In the genomic region with DNA sequence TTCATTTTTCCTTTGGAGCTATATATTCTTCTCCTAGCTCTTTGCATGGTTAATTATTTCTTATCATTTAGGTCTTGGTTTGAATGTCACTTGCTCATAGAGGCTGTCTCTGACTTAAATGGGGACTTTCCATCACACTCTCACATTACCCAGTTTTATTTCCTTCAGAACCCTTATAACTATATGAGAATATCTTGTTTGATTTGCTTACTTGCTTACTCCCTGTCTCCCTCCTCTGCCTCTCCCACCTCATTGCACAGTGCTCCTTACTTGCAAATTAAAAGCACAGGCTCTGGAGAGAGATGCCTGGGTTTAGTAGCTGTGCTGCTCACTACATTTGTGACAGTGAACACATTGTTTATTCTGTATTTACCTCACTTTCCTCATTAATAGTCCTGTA, we compare ENCODE assay signal across 13 cellular contexts.
DNase-seq lines count a peak whose midpoint lies in the region; ATAC-seq and TF ChIP-seq lines count a peak whose summit lies in the region.
"Had no signal": no experiment of that assay in that cellular context is flagged by ENCODE, and none has a peak within 500 bp of the region (broad histone marks: within the 10 kb centered on the region; RNA-seq: fewer than 3 reads in every experiment).

No MANE protein-coding gene starts in this region.

- H3K4me1 ChIP-seq in ACC112 (ENCODE audit: control insufficient read depth, insufficient read depth, low read length, unreplicated experiment): peaks cover 20% of the 10 kb centered on the region
- H3K4me1 ChIP-seq in SK-N-SH (ENCODE audit: control insufficient read depth in 1 of 2, insufficient read depth in 2 of 2, low read depth in 1 of 2, low read length in 1 of 2): peaks cover 3 to 20% of the 10 kb centered on the region in 2 experiments

- H3K79me2 ChIP-seq in ACC112 (ENCODE audit: control insufficient read depth, insufficient read depth, low read length, unreplicated experiment) (no peaks in the 10 kb centered on the region), SK-N-SH (ENCODE audit: insufficient read depth) (peaks cover 77% of the 10 kb centered on the region)

- no peaks in the 10 kb centered on the region for H4K20me1 ChIP-seq in SK-N-SH (ENCODE audit: insufficient read depth)

- peak overlapping the region; percentile 8 for H2AFZ ChIP-seq in ACC112 (ENCODE audit: low read length, unreplicated experiment)
- no peak overlapping the region for H2AFZ ChIP-seq in SK-N-SH (ENCODE audit: low read depth)

- peak; percentile 77 for ATAC-seq in GM19463 (IDR thresholded peaks at IDR 0.05; ENCODE audit: unreplicated experiment)

- POLR2A ChIA-PET in SK-N-SH (lab: Yijun Ruan, JAX): no interaction called here
- POLR2A ChIA-PET in activated CD4-positive, alpha-beta memory T cell treated with anti-CD3 and anti-CD28 coated beads for 36 hours (lab: Charles Lee): no interaction called here

- DNase-seq in SK-N-SH (no peak), kidney epithelial cell (ENCODE audit: low read depth) (no peak), NCI-H128 (lab: John Stamatoyannopoulos, UW; ENCODE audit: unreplicated experiment) (no peak), NCI-H226 (no peak), SKM-1 treated with dmso at 0.1 percent for 144 hours (lab: John Stamatoyannopoulos, UW; ENCODE audit: unreplicated experiment) (no peak)
- no peak for DNase-seq in activated CD4-positive, alpha-beta memory T cell treated with anti-CD3 and anti-CD28 coated beads for 36 hours
- DNase-seq: activated CD4-positive, alpha-beta T cell treated with anti-CD3 and anti-CD28 coated beads, Interleukin-2, amount 50 U/mL, for 1 hour; CD4-positive, alpha-beta T cell; hippocampal formation; NCI-H146 had no signal

- TF ChIP-seq CTCF in SK-N-SH (IDR thresholded peaks at IDR 0.05): peak; percentile 42
- TF ChIP-seq CTCF in kidney epithelial cell (IDR thresholded peaks at IDR 0.05; ENCODE audit: insufficient read depth, low read length, poor library complexity, severe bottlenecking): peak; percentile 29

- peaks cover 9% of the 10 kb centered on the region for H3K27me3 Mint-ChIP-seq in activated CD4-positive, alpha-beta memory T cell treated with anti-CD3 and anti-CD28 coated beads for 36 hours

- H3K27me3 ChIP-seq in ACC112 (ENCODE audit: insufficient read depth, low read length) (no peaks in the 10 kb centered on the region), SK-N-SH (ENCODE audit: insufficient read depth) (no peaks in the 10 kb centered on the region), kidney epithelial cell (ENCODE audit: control insufficient read depth, insufficient read depth, low read length) (no peaks in the 10 kb centered on the region)

- H3K36me3 ChIP-seq in ACC112 (ENCODE audit: insufficient read depth, low read length) (no peaks in the 10 kb centered on the region), SK-N-SH (replicated peaks in 1 of 2; ENCODE audit: control insufficient read depth in 1 of 2, insufficient read depth in 2 of 2, low read length in 1 of 2) (peaks cover 0 to 3% of the 10 kb centered on the region in 2 experiments), kidney epithelial cell (ENCODE audit: control insufficient read depth, insufficient read depth, low read length) (no peaks in the 10 kb centered on the region)
- H3K36me3 ChIP-seq: prostate gland had no signal

- no peak; the same call in 1 of the 2 replicates for TF ChIP-seq RAD21 in SK-N-SH (IDR thresholded peaks at IDR 0.05; ENCODE audit: low read length)

- H3K27ac Mint-ChIP-seq in activated CD4-positive, alpha-beta memory T cell treated with anti-CD3 and anti-CD28 coated beads for 36 hours: no peak overlapping the region
- H3K27ac Mint-ChIP-seq: CD4-positive, alpha-beta T cell had no signal

- no peaks in the 10 kb centered on the region for H3K9me3 ChIP-seq in SK-N-SH
- H3K9me3 ChIP-seq: prostate gland had no signal

- peaks cover 38% of the 10 kb centered on the region for H3F3A ChIP-seq in SK-N-SH (replicated peaks; ENCODE audit: insufficient read depth)

- H3K9me2 ChIP-seq in SK-N-SH: no peaks in the 10 kb centered on the region

- H3K9ac ChIP-seq in SK-N-SH: peak overlapping the region; percentile 53

- H3K27ac ChIP-seq in ACC112 (ENCODE audit: low read depth, low read length) (0 out of 2 replicates have a peak overlapping the region, but pooled peaks have one; percentile 5), SK-N-SH (ENCODE audit: low read depth in 2 of 2, low read length in 1 of 2) (peak overlapping the region; percentile 47 to 85; a peak in 3 of 4 replicates)

- no peaks in the 10 kb centered on the region for H3K9me3 Mint-ChIP-seq in activated CD4-positive, alpha-beta memory T cell treated with anti-CD3 and anti-CD28 coated beads for 36 hours
- H3K9me3 Mint-ChIP-seq: CD4-positive, alpha-beta T cell had no signal

- H3K4me3 Mint-ChIP-seq in activated CD4-positive, alpha-beta memory T cell treated with anti-CD3 and anti-CD28 coated beads for 36 hours: no peak overlapping the region
- H3K4me3 Mint-ChIP-seq: CD4-positive, alpha-beta T cell had no signal

- CTCF ChIA-PET in SK-N-SH (lab: Yijun Ruan, JAX): interaction anchor here (1.6 kb wide), 1 partner anchor 11 kb away, joined by 5 read pairs; no protein-coding TSS in a partner anchor
- CTCF ChIA-PET in activated CD4-positive, alpha-beta memory T cell treated with anti-CD3 and anti-CD28 coated beads for 36 hours (lab: Charles Lee): interaction anchor here (1.1 kb wide), 1 partner anchor 11 kb away, joined by 3 read pairs; no protein-coding TSS in a partner anchor

- H3K4me1 Mint-ChIP-seq in activated CD4-positive, alpha-beta memory T cell treated with anti-CD3 and anti-CD28 coated beads for 36 hours (ENCODE audit: low read depth): no peaks in the 10 kb centered on the region

- TF ChIP-seq EP300 in SK-N-SH (IDR thresholded peaks at IDR 0.05; ENCODE audit: borderline replicate concordance in 1 of 2, low read depth in 1 of 2, low read length in 1 of 2): no peak

- peak overlapping the region; percentile 32; the same call in 1 of the 2 replicates for H3K4me2 ChIP-seq in SK-N-SH

- H3K36me3 Mint-ChIP-seq in activated CD4-positive, alpha-beta memory T cell treated with anti-CD3 and anti-CD28 coated beads for 36 hours: no peaks in the 10 kb centered on the region

- H3K4me3 ChIP-seq in ACC112 (ENCODE audit: low read depth, low read length) (no peak overlapping the region), SK-N-SH (ENCODE audit: low read depth in 2 of 2, low read length in 1 of 2) (no peak overlapping the region), kidney epithelial cell (ENCODE audit: low read depth, low read length) (no peak overlapping the region)
- H3K4me3 ChIP-seq: prostate gland had no signal

- intact Hi-C loops in activated CD4-positive, alpha-beta memory T cell treated with anti-CD3 and anti-CD28 coated beads for 36 hours (cut with micrococcal nuclease): no loop called here

TF ChIP-seq in SK-N-SH, 30 proteins besides CTCF, POLR2A, EP300 and RAD21 (continues in another document):
- TF ChIP-seq GABPA (IDR thresholded peaks at IDR 0.05; ENCODE audit: low read depth): no peak
- no peak for TF ChIP-seq TEAD4 (IDR thresholded peaks at IDR 0.05; ENCODE audit: borderline replicate concordance, insufficient read depth)
- TF ChIP-seq FOXM1 (IDR thresholded peaks at IDR 0.05; ENCODE audit: low read depth): no peak
- no peak for TF ChIP-seq NRF1 (IDR thresholded peaks at IDR 0.05; ENCODE audit: low read depth, low read length)
- no peak for TF ChIP-seq FOSL2 (IDR thresholded peaks at IDR 0.05; ENCODE audit: borderline replicate concordance, low read depth)
- TF ChIP-seq, protein P1, sequence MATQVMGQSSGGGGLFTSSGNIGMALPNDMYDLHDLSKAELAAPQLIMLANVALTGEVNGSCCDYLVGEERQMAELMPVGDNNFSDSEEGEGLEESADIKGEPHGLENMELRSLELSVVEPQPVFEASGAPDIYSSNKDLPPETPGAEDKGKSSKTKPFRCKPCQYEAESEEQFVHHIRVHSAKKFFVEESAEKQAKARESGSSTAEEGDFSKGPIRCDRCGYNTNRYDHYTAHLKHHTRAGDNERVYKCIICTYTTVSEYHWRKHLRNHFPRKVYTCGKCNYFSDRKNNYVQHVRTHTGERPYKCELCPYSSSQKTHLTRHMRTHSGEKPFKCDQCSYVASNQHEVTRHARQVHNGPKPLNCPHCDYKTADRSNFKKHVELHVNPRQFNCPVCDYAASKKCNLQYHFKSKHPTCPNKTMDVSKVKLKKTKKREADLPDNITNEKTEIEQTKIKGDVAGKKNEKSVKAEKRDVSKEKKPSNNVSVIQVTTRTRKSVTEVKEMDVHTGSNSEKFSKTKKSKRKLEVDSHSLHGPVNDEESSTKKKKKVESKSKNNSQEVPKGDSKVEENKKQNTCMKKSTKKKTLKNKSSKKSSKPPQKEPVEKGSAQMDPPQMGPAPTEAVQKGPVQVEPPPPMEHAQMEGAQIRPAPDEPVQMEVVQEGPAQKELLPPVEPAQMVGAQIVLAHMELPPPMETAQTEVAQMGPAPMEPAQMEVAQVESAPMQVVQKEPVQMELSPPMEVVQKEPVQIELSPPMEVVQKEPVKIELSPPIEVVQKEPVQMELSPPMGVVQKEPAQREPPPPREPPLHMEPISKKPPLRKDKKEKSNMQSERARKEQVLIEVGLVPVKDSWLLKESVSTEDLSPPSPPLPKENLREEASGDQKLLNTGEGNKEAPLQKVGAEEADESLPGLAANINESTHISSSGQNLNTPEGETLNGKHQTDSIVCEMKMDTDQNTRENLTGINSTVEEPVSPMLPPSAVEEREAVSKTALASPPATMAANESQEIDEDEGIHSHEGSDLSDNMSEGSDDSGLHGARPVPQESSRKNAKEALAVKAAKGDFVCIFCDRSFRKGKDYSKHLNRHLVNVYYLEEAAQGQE (IDR thresholded peaks at IDR 0.05; ENCODE audit: low read depth, low read length): no peak
- TF ChIP-seq FOXJ3 (CRISPR knock-in tag; IDR thresholded peaks at IDR 0.05): no peak
- no peak for TF ChIP-seq RCOR1 (IDR thresholded peaks at IDR 0.05; ENCODE audit: low read length)
- TF ChIP-seq EZH2phosphoT487 (IDR thresholded peaks at IDR 0.05; ENCODE audit: borderline replicate concordance, low read depth): no peak
- no peak for TF ChIP-seq CHD2 (IDR thresholded peaks at IDR 0.05; ENCODE audit: low read length, partially characterized antibody)
- TF ChIP-seq, protein P2, sequence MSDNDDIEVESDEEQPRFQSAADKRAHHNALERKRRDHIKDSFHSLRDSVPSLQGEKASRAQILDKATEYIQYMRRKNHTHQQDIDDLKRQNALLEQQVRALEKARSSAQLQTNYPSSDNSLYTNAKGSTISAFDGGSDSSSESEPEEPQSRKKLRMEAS (IDR thresholded peaks at IDR 0.05; ENCODE audit: low read depth): no peak
- TF ChIP-seq, protein P3, sequence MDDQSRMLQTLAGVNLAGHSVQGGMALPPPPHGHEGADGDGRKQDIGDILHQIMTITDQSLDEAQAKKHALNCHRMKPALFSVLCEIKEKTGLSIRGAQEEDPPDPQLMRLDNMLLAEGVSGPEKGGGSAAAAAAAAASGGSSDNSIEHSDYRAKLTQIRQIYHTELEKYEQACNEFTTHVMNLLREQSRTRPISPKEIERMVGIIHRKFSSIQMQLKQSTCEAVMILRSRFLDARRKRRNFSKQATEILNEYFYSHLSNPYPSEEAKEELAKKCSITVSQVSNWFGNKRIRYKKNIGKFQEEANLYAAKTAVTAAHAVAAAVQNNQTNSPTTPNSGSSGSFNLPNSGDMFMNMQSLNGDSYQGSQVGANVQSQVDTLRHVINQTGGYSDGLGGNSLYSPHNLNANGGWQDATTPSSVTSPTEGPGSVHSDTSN (IDR thresholded peaks at IDR 0.05): no peak
- TF ChIP-seq TCF12 (IDR thresholded peaks at IDR 0.05): no peak
